In the genomic region with DNA sequence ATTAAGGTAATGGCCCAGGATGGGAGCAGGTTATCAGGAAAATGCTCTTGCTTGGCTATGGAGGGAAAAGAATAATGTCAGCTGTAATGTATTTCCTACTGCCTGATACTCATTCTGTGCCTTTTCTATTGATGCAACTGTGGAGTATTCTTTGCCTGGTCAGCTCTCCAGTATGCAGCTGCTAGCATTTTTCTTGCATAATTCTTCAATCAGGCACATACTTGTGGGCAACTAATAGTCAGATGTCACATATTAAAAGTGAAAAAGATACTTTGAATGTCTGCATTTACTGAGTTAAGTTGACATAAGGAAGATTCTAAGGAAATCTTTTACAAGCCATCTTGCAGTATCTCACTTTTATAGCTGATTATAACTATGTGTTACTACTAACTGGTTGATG, we compare ENCODE assay signal across 25 cellular contexts. TPM values are rescaled to one million over a fixed set of nuclear protein-coding genes. Genes with fewer than 3 reads are reported as not detected.
DNase-seq lines count a peak whose midpoint lies in the region; ATAC-seq and TF ChIP-seq lines count a peak whose summit lies in the region.
"Had no signal": no experiment of that assay in that cellular context is flagged by ENCODE, and none has a peak within 500 bp of the region (broad histone marks: within the 10 kb centered on the region; RNA-seq: fewer than 3 reads in every experiment).

No MANE protein-coding gene starts in this region.

- H3K4me1 Mint-ChIP-seq in memory B cell, result peaks cover 8% of the 10 kb centered on the region
- H3K4me1 Mint-ChIP-seq: natural killer cell had no signal

- DNase-seq in AG09319 (ENCODE audit: extremely low read depth, low read depth) (peak; percentile 43), LHCN-M2 (ENCODE audit: low read depth) (peak; percentile 79), epidermal melanocyte (ENCODE audit: insufficient read length, low spot score) (peak; percentile 27), memory B cell (ENCODE audit: low spot score in 2 of 2) (no peak), HPDE6-E6E7 (ENCODE audit: extremely low spot score) (no peak), GM13977 (ENCODE audit: low spot score) (no peak)
- no peak for DNase-seq in effector memory CD4-positive, alpha-beta T cell
- DNase-seq: activated CD4-positive, alpha-beta T cell treated with anti-CD3 and anti-CD28 coated beads for 1 hour; activated CD8-positive, alpha-beta memory T cell treated with anti-CD3 and anti-CD28 coated beads, Interleukin-2, amount 50 U/mL, for 4 hours; activated naive CD4-positive, alpha-beta T cell; Calu3; dorsolateral prefrontal cortex; gastrocnemius medialis; H9; lower lobe of right lung; MG63; natural killer cell; NCI-H187; NCI-H510A; psoas muscle; SIG-M5 had no signal

- no peaks in the 10 kb centered on the region for H3K4me1 ChIP-seq in effector memory CD4-positive, alpha-beta T cell (ENCODE audit: control insufficient read depth, insufficient read depth, low read length, poor library complexity, severe bottlenecking)
- H3K4me1 ChIP-seq: gastrocnemius medialis, lower lobe of right lung, psoas muscle had no signal

- no peaks in the 10 kb centered on the region for H3K27me3 Mint-ChIP-seq in memory B cell
- H3K27me3 Mint-ChIP-seq: B cell, brain had no signal

- no peak for TF ChIP-seq CTCF in AG09319 (IDR thresholded peaks at IDR 0.05; ENCODE audit: low read depth, low read length)
- TF ChIP-seq CTCF in GM13977 (IDR thresholded peaks at IDR 0.05; ENCODE audit: extremely low read depth, insufficient read depth, missing control alignments), result no peak

- H3K4me3 ChIP-seq in effector memory CD4-positive, alpha-beta T cell (ENCODE audit: insufficient read depth, low read depth, low read length, poor library complexity, severe bottlenecking), result no peak overlapping the region
- H3K4me3 ChIP-seq: dorsolateral prefrontal cortex, gastrocnemius medialis, lower lobe of right lung, MG63, psoas muscle had no signal

- ATAC-seq in memory B cell (ENCODE audit: low read depth) (no peak), HG02981 (IDR thresholded peaks at IDR 0.05; ENCODE audit: unreplicated experiment) (no peak)
- ATAC-seq: gastrocnemius medialis, natural killer cell, psoas muscle had no signal

- peaks cover 4% of the 10 kb centered on the region for H3K36me3 ChIP-seq in effector memory CD4-positive, alpha-beta T cell (ENCODE audit: control insufficient read depth, insufficient read depth, low read length)
- H3K36me3 ChIP-seq: gastrocnemius medialis had no signal

- H3K36me3 Mint-ChIP-seq in memory B cell, result peaks cover 21% of the 10 kb centered on the region

- H3K27me3 ChIP-seq in effector memory CD4-positive, alpha-beta T cell (replicated peaks; ENCODE audit: control insufficient read depth, insufficient read depth, low read length, poor library complexity, severe bottlenecking), result no peaks in the 10 kb centered on the region
- H3K27me3 ChIP-seq: dorsolateral prefrontal cortex, gastrocnemius medialis, MG63 had no signal

- in situ Hi-C loops in GM13977 (cut with MboI; ENCODE audit: low pct_unique_long_range_greater_than_20kb, low sequenced_read_pairs, unreplicated experiment), result no loop called here

- H3K4me3 Mint-ChIP-seq in memory B cell, result no peak overlapping the region
- H3K4me3 Mint-ChIP-seq: B cell, brain, H9, natural killer cell had no signal

- H3K9me3 Mint-ChIP-seq in memory B cell, result no peaks in the 10 kb centered on the region
- H3K9me3 Mint-ChIP-seq: H9, natural killer cell had no signal

- H3K27ac Mint-ChIP-seq in memory B cell, result peak overlapping the region; percentile 14
- H3K27ac Mint-ChIP-seq: B cell, H9, natural killer cell had no signal

- H3K27ac ChIP-seq in effector memory CD4-positive, alpha-beta T cell (ENCODE audit: insufficient read depth, low read length, poor library complexity, severe bottlenecking), result no peak overlapping the region
- H3K27ac ChIP-seq: dorsolateral prefrontal cortex, gastrocnemius medialis, lower lobe of right lung, psoas muscle had no signal

- no peaks in the 10 kb centered on the region for H3K9me3 ChIP-seq in effector memory CD4-positive, alpha-beta T cell (ENCODE audit: control insufficient read depth, low read length)
- H3K9me3 ChIP-seq: gastrocnemius medialis, lower lobe of right lung, MG63, psoas muscle had no signal

RNA-seq across cellular contexts. Expression of a gene that starts 29.5 kb away (rescaled TPM):
- not detected in 2 replicates for total RNA-seq in LHCN-M2 (2014; rRNA removed)
- not detected for polyA plus RNA-seq in LHCN-M2 (2012)
- total RNA-seq: Calu3, G401, H9 had no signal

RNA-seq across cellular contexts. Expression of a gene that starts 31.5 kb away (rescaled TPM):
- total RNA-seq in LHCN-M2 (2014; rRNA removed), result 61.1 and 63.0 TPM in 2 replicates
- 77.7 TPM for polyA plus RNA-seq in LHCN-M2 (2012)

RNA-seq across cellular contexts. Expression of a gene that starts 49.4 kb away (rescaled TPM):
- 13.3 and 14.7 TPM in 2 replicates for total RNA-seq in LHCN-M2 (2014; rRNA removed)
- 10.7 TPM for polyA plus RNA-seq in LHCN-M2 (2012)
- total RNA-seq: G401 had no signal

Comparison
In these comparisons a context has a peak if more than half of its experiments do, and no peak if none do; other contexts are left out.
1. DNase-seq: peak in AG09319 (single experiment), LHCN-M2 (single experiment) and epidermal melanocyte (single experiment); none in memory B cell (0 of 2), effector memory CD4-positive, alpha-beta T cell (0 of 3), HPDE6-E6E7 (single experiment) and GM13977 (single experiment).